22 cellular contexts compared by ENCODE assay signal in genomic region chr9:7907636-7908195, GRCh38.
"Had no signal": no experiment of that assay in that cellular context is flagged by ENCODE, and none has a peak within 500 bp of the region (broad histone marks: within the 10 kb centered on the region; RNA-seq: fewer than 3 reads in every experiment).

No MANE protein-coding gene starts in this region.

- H3K27ac ChIP-seq: coronary artery, heart right ventricle, left lung, lower lobe of right lung, neural progenitor cell, parathyroid adenoma, uterus had no signal

- DNase-seq: activated B cell treated with CpG ODN at 0.5 μM for 24 hours; activated CD4-positive, alpha-beta T cell treated with anti-CD3 and anti-CD28 coated beads, Interleukin-2, amount 50 U/mL, for 1 hour; activated CD8-positive, alpha-beta T cell treated with anti-CD3 and anti-CD28 coated beads for 36 hours; activated gamma-delta T cell treated with Interleukin-2 at 50 U/mL for 16 hours; activated naive CD8-positive, alpha-beta T cell treated with anti-CD3 and anti-CD28 coated beads, Interleukin-2, amount 50 U/mL, for 24 hours; activated T-cell treated with anti-CD3 and anti-CD28 coated beads, Interleukin-2, amount 50 U/mL, for 4 hours; cerebellar nuclear complex; effector memory CD8-positive, alpha-beta T cell; heart right ventricle; kidney glomerular epithelial cell; left lung; lower lobe of right lung; mesenchymal stem cell; naive thymus-derived CD8-positive, alpha-beta T cell; occipital lobe; right cardiac atrium; stimulated activated CD4-positive, alpha-beta T cell treated with anti-CD3 and anti-CD28 coated beads, Interleukin-2, amount 100 ng/mL, for 48 hours; stimulated activated naive CD8-positive, alpha-beta T cell treated with anti-CD3 and anti-CD28 coated beads, Interleukin-15, Interleukin-2, amounts not matched to agents 100 U/mL and 50 U/mL, for 24 hours; uterus had no signal
